ENCODE assay signal across 25 cellular contexts in genomic region chr6:105433723-105434122, GRCh38.
"Had no signal": no experiment of that assay in that cellular context is flagged by ENCODE, and none has a peak within 500 bp of the region (broad histone marks: within the 10 kb centered on the region; RNA-seq: fewer than 3 reads in every experiment).

No MANE protein-coding gene starts in this region.

- H3K4me3 ChIP-seq: lung, tibial nerve, uterus had no signal

- H3K4me3 Mint-ChIP-seq: activated T-cell treated with anti-CD3 and anti-CD28 coated beads, Interleukin-2, amount 50 U/mL, for 72 hours; nephron had no signal

- H3K9me3 ChIP-seq: tibial nerve, uterus had no signal

- DNase-seq: activated CD4-positive, alpha-beta T cell treated with anti-CD3 and anti-CD28 coated beads for 1 hour; activated CD8-positive, alpha-beta memory T cell treated with anti-CD3 and anti-CD28 coated beads for 24 hours; activated CD8-positive, alpha-beta memory T cell treated with anti-CD3 and anti-CD28 coated beads, Interleukin-2, amount 50 U/mL, for 48 hours; activated effector memory CD4-positive, alpha-beta T cell treated with anti-CD3 and anti-CD28 coated beads, Interleukin-2, amount 50 U/mL, for 16 hours; activated naive CD4-positive, alpha-beta T cell treated with anti-CD3 and anti-CD28 coated beads, Interleukin-2, amount 50 U/mL, for 16 hours; activated T-cell treated with anti-CD3 and anti-CD28 coated beads, Interleukin-2, amount 50 U/mL, for 72 hours; aorta; effector CD4-positive, alpha-beta T cell; foreskin melanocyte; glutamatergic neuron; hypothalamus; islet precursor cell; midbrain; nucleus accumbens; posterior cingulate gyrus; retina; stimulated activated CD4-positive, alpha-beta T cell treated with anti-CD3 and anti-CD28 coated beads, Interleukin-12 subunit alpha, Interleukin-12 subunit beta, amount 100 ng/mL, for 4 hours; stimulated activated CD4-positive, alpha-beta T cell treated with anti-CD3 and anti-CD28 coated beads, Interleukin-1b, Interleukin-23, amount 100 ng/mL, for 48 hours; stimulated activated naive CD4-positive, alpha-beta T cell treated with Interleukin-2 at 50 U/mL for 16 hours; T-helper 2 cell; uterus; WERI-Rb-1 had no signal

- H3K27ac ChIP-seq: tibial nerve, uterus, WERI-Rb-1 had no signal

- H3K4me1 ChIP-seq: uterus had no signal

- H3K27me3 ChIP-seq: tibial nerve, uterus had no signal

- H3K36me3 ChIP-seq: tibial nerve, uterus, WERI-Rb-1 had no signal

- H3K4me1 Mint-ChIP-seq: nephron had no signal

- H3K9me3 Mint-ChIP-seq: activated T-cell treated with anti-CD3 and anti-CD28 coated beads, Interleukin-2, amount 50 U/mL, for 72 hours; nephron had no signal

- H3K27ac Mint-ChIP-seq: activated T-cell treated with anti-CD3 and anti-CD28 coated beads, Interleukin-2, amount 50 U/mL, for 72 hours; nephron had no signal
